8 cellular contexts compared by ENCODE assay signal in the genomic region with DNA sequence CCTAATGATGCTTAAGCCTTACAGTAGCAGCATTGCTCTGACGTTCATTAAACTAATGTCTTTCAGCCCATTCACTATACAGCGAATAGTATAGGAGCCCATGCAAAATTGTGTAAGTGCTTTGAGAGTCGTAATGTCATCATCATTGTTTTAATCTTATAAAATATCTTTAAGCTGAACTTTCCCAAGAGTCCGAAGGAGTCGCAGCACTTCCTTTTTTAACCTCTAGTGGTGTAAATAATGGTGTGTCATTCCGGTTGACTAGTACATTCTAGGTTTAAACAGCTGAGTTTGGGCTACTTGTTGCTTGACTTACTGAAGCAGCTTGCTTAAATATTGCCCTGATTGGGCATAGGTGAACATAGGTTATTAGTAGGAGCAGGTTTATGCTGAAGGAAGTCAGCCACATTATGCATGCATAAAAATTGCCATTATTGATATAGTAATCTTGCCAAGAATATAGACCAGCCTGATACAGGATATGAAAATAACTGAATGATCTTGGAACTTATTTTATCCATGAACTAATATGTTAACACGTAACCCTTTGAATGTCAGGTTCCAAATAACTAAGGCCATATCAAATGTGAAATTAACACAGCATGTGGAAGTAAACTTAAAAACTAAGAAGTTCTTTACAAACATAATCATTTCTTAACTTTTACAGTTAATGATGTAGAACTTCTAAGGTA. TPM values are rescaled to one million over a fixed set of nuclear protein-coding genes. Genes with fewer than 3 reads are reported as not detected.
DNase-seq lines count a peak whose midpoint lies in the region; ATAC-seq, FAIRE-seq and TF ChIP-seq lines count a peak whose summit lies in the region.

No MANE protein-coding gene starts in this region.

- H3K4me1 ChIP-seq in body of pancreas: peaks cover 36% of the 10 kb centered on the region
- H3K4me1 ChIP-seq in thoracic aorta (ENCODE audit: control insufficient read depth in 1 of 2, low read depth in 2 of 2): peaks cover 24 to 26% of the 10 kb centered on the region in 2 donors

- ATAC-seq in body of pancreas: no peak
- ATAC-seq in thoracic aorta (ENCODE audit: insufficient number of reproducible peaks, low FRiP score, low read depth): no peak
- ATAC-seq in GM19351 (IDR thresholded peaks at IDR 0.05; ENCODE audit: unreplicated experiment): no peak

- no peak overlapping the region for H3K27ac ChIP-seq in C4-2B
- peak overlapping the region in 2 of 4 donors; percentile 96 to 98 for H3K27ac ChIP-seq in body of pancreas
- H3K27ac ChIP-seq in thoracic aorta: peak overlapping the region in 1 of 2 donors; percentile 97

- TF ChIP-seq POLR2A in body of pancreas (IDR thresholded peaks at IDR 0.05): no peak

- intact Hi-C loops in body of pancreas (cut with DNase I): no loop called here

- no peaks in the 10 kb centered on the region for H3K36me3 ChIP-seq in body of pancreas (replicated peaks in 1 of 2; ENCODE audit: insufficient read depth in 1 of 2, low read depth in 2 of 2)
- H3K36me3 ChIP-seq in thoracic aorta: no peaks in the 10 kb centered on the region

- DNase-seq in GM19239 (ENCODE audit: insufficient read length, low spot score): no peak
- DNase-seq in OCI-M1 (lab: John Stamatoyannopoulos, UW): peak; percentile 91
- peak in 1 of 4 donors; percentile 9 for DNase-seq in body of pancreas
- peak; percentile 42 for DNase-seq in left kidney (ENCODE audit: low read depth, low spot score)
- no peak for DNase-seq in thoracic aorta (ENCODE audit: low spot score)
- DNase-seq in NCI-H187 (lab: John Stamatoyannopoulos, UW): no peak

- H3K27me3 ChIP-seq in body of pancreas: no peaks in the 10 kb centered on the region
- no peaks in the 10 kb centered on the region for H3K27me3 ChIP-seq in thoracic aorta (replicated peaks; ENCODE audit: insufficient read depth)

- peak overlapping the region in 1 of 2 donors; percentile 93 for H3K4me3 ChIP-seq in body of pancreas
- peak overlapping the region; percentile 89 for H3K4me3 ChIP-seq in thoracic aorta

- peak; percentile 84 for FAIRE-seq in GM19239 (lab: Jason Lieb, UNC)

- WGBS in body of pancreas, 2 donors: 4 to 5% methylated on average over 7 of the region's 7 CpGs

- TF ChIP-seq CTCF in C4-2B (conservative IDR thresholded peaks at IDR 0.05) (peak; percentile 59), body of pancreas (IDR thresholded peaks at IDR 0.05) (peak; percentile 11 to 48 (median 46)), thoracic aorta (IDR thresholded peaks at IDR 0.05) (peak; percentile 70)

- H3K9me3 ChIP-seq in body of pancreas (no peaks in the 10 kb centered on the region), thoracic aorta (no peaks in the 10 kb centered on the region)

RNA-seq across cellular contexts. Expression of a gene that starts 2.6 kb away (rescaled TPM):
- total RNA-seq in body of pancreas: 10 to 100 TPM; 56.6 to 96.6 TPM
- 100 to 1,000 TPM; 191 to 197 TPM for total RNA-seq in thoracic aorta

Comparison
In these comparisons a context has a peak if more than half of its experiments do, and no peak if none do; other contexts are left out.
1. DNase-seq: peak in OCI-M1 (single experiment) and left kidney (single experiment); none in GM19239 (single experiment), thoracic aorta (single experiment) and NCI-H187 (0 of 2).
2. Peak in every context shown above with its lines, with median percentiles within 50 percentile points of each other: CTCF ChIP-seq.